8 cellular contexts compared by ENCODE assay signal in genomic region chr7:131103997-131104396, GRCh38.
A peak's percentile ranks its signal among the peaks of the same experiment; 100 is the strongest.
DNase-seq lines count a peak whose midpoint lies in the region; ATAC-seq and TF ChIP-seq lines count a peak whose summit lies in the region.

No MANE protein-coding gene starts in this region.

- intact Hi-C loops in Calu3 (cut with micrococcal nuclease; ENCODE audit: unreplicated experiment), result no loop called here

- H3K9me3 Mint-ChIP-seq in stimulated activated effector memory CD8-positive, alpha-beta T cell treated with anti-CD3 and anti-CD28 coated beads, Interleukin-12 subunit alpha, Interleukin-12 subunit beta, amount 100 ng/mL, for 72 hours, result no peaks in the 10 kb centered on the region
- H3K9me3 Mint-ChIP-seq in Calu3 (ENCODE audit: low read depth, unreplicated experiment), result no peaks in the 10 kb centered on the region

- ATAC-seq in stimulated activated effector memory CD8-positive, alpha-beta T cell treated with anti-CD3 and anti-CD28 coated beads, Interleukin-12 subunit alpha, Interleukin-12 subunit beta, amount 100 ng/mL, for 72 hours, result no peak

- no peak for TF ChIP-seq CTCF in fibroblast of mammary gland (conservative IDR thresholded peaks at IDR 0.05; ENCODE audit: control insufficient read depth, insufficient read depth, low read depth, low read length)
- TF ChIP-seq CTCF in Calu3 (IDR thresholded peaks at IDR 0.05; ENCODE audit: unreplicated experiment), result no peak

- CTCF ChIA-PET in Calu3 (lab: Charles Lee), result no interaction called here

- in situ Hi-C loops in SK-MEL-5 (cut with HindIII; ENCODE audit: low pct_unique_long_range_greater_than_20kb, low sequenced_read_pairs), result no loop called here

- peaks cover 100% of the 10 kb centered on the region for H3K36me3 Mint-ChIP-seq in stimulated activated effector memory CD8-positive, alpha-beta T cell treated with anti-CD3 and anti-CD28 coated beads, Interleukin-12 subunit alpha, Interleukin-12 subunit beta, amount 100 ng/mL, for 72 hours
- peaks cover 46% of the 10 kb centered on the region for H3K36me3 Mint-ChIP-seq in Calu3 (ENCODE audit: insufficient read depth, unreplicated experiment)

- H3K27me3 Mint-ChIP-seq in Calu3 (ENCODE audit: unreplicated experiment), result no peaks in the 10 kb centered on the region

- DNase-seq in ELR (ENCODE audit: low read depth), result peak; percentile 57
- peak; percentile 26 for DNase-seq in SK-MEL-5 (ENCODE audit: low read depth, low spot score)
- DNase-seq in fibroblast of mammary gland (ENCODE audit: low read depth), result peak; percentile 92
- DNase-seq in stimulated activated effector memory CD8-positive, alpha-beta T cell treated with anti-CD3 and anti-CD28 coated beads, Interleukin-12 subunit alpha, Interleukin-12 subunit beta, amount 100 ng/mL, for 72 hours (ENCODE audit: low spot score in 2 of 2), result no peak
- DNase-seq in putamen (ENCODE audit: low spot score), result no peak
- no peak for DNase-seq in Calu3
- no peak for DNase-seq in mesenteric fat pad (ENCODE audit: low spot score)
- no peak for DNase-seq in NCI-H187 (lab: John Stamatoyannopoulos, UW)

- peak overlapping the region; percentile 51 for H3K4me3 ChIP-seq in fibroblast of mammary gland (ENCODE audit: control insufficient read depth, low read depth, low read length)

- peaks cover 72% of the 10 kb centered on the region for H3K4me1 Mint-ChIP-seq in stimulated activated effector memory CD8-positive, alpha-beta T cell treated with anti-CD3 and anti-CD28 coated beads, Interleukin-12 subunit alpha, Interleukin-12 subunit beta, amount 100 ng/mL, for 72 hours
- H3K4me1 Mint-ChIP-seq in Calu3 (ENCODE audit: low read depth, unreplicated experiment), result peaks cover 29% of the 10 kb centered on the region

- no TSS peak for BruUV-seq in Calu3 (replicated peaks; lab: Mats Ljungman, UMichigan)

- H3K27ac Mint-ChIP-seq in stimulated activated effector memory CD8-positive, alpha-beta T cell treated with anti-CD3 and anti-CD28 coated beads, Interleukin-12 subunit alpha, Interleukin-12 subunit beta, amount 100 ng/mL, for 72 hours, result peak overlapping the region; percentile 100
- no peak overlapping the region for H3K27ac Mint-ChIP-seq in Calu3 (ENCODE audit: unreplicated experiment)

- peak overlapping the region; percentile 98 for H3K4me3 Mint-ChIP-seq in stimulated activated effector memory CD8-positive, alpha-beta T cell treated with anti-CD3 and anti-CD28 coated beads, Interleukin-12 subunit alpha, Interleukin-12 subunit beta, amount 100 ng/mL, for 72 hours
- H3K4me3 Mint-ChIP-seq in Calu3 (ENCODE audit: low read depth, unreplicated experiment), result no peak overlapping the region

Comparison
In these comparisons a context has a peak if more than half of its experiments do, and no peak if none do; other contexts are left out.
1. DNase-seq: peak in ELR (single experiment), SK-MEL-5 (single experiment) and fibroblast of mammary gland (single experiment); none in stimulated activated effector memory CD8-positive, alpha-beta T cell treated with anti-CD3 and anti-CD28 coated beads, Interleukin-12 subunit alpha, Interleukin-12 subunit beta, amount 100 ng/mL, for 72 hours (0 of 2), putamen (single experiment), Calu3 (single experiment), mesenteric fat pad (single experiment) and NCI-H187 (0 of 2).